Comparison of ENCODE assay signal across 8 cellular contexts in genomic region chr9:121278535-121279169, GRCh38. TPM values are rescaled to one million over a fixed set of nuclear protein-coding genes. Genes with fewer than 3 reads are reported as not detected.
DNase-seq lines count a peak whose midpoint lies in the region; ATAC-seq and TF ChIP-seq lines count a peak whose summit lies in the region.

No MANE protein-coding gene starts in this region.

- H3K27me3 ChIP-seq in OCI-LY3 (ENCODE audit: low read depth, low read length) (0 out of 2 replicates have a peak, but pooled peaks cover 4% of the 10 kb centered on the region), ascending aorta (no peaks in the 10 kb centered on the region), rectal smooth muscle tissue (ENCODE audit: control insufficient read depth, insufficient read depth, low read length) (no peaks in the 10 kb centered on the region)

- DNase-seq in EH (ENCODE audit: low read depth), result peak; percentile 100
- DNase-seq in ascending aorta (ENCODE audit: low spot score in 2 of 2), result peak in 1 of 2 donors; percentile 92
- DNase-seq in left ventricle myocardium superior, result peak; percentile 68
- no peak for DNase-seq in DMS114 treated with DMSO at 0.1 percent for 48 hours (lab: John Stamatoyannopoulos, UW; ENCODE audit: unreplicated experiment)
- no peak for DNase-seq in DMS79 (lab: John Stamatoyannopoulos, UW)

- ATAC-seq in HG02884 (IDR thresholded peaks at IDR 0.05; ENCODE audit: unreplicated experiment) (peak; percentile 71), left ventricle myocardium superior (peak; percentile 59)

- H3K4me2 ChIP-seq in OCI-LY3 (ENCODE audit: low read length), result peak overlapping the region; percentile 47

- H3K79me2 ChIP-seq in OCI-LY3 (ENCODE audit: low read length), result no peaks in the 10 kb centered on the region

- TF ChIP-seq CTCF in OCI-LY3 (IDR thresholded peaks at IDR 0.05; ENCODE audit: low read depth, low read length), result peak; percentile 83
- peak; percentile 74 to 89 (median 84) for TF ChIP-seq CTCF in ascending aorta (IDR thresholded peaks at IDR 0.05)

- H3K36me3 ChIP-seq in OCI-LY3 (replicated peaks; ENCODE audit: low read depth, low read length), result no peaks in the 10 kb centered on the region
- H3K36me3 ChIP-seq in ascending aorta, result no peaks in the 10 kb centered on the region
- H3K36me3 ChIP-seq in rectal smooth muscle tissue (ENCODE audit: control insufficient read depth, insufficient read depth, low read length), result no peaks in the 10 kb centered on the region

- H3K4me3 ChIP-seq in OCI-LY3 (ENCODE audit: low read length) (peak overlapping the region; percentile 21; the same call in 1 of the 2 replicates), ascending aorta (peak overlapping the region in 1 of 2 donors; percentile 21), rectal smooth muscle tissue (ENCODE audit: low read length) (peak overlapping the region; percentile 11)

- no peak overlapping the region for H3K27ac ChIP-seq in OCI-LY3 (ENCODE audit: low read length)
- peak overlapping the region; percentile 98 to 99 for H3K27ac ChIP-seq in ascending aorta
- peak overlapping the region; percentile 100 for H3K27ac ChIP-seq in rectal smooth muscle tissue (ENCODE audit: low read depth, low read length)

- no peak overlapping the region for H3K9ac ChIP-seq in OCI-LY3 (ENCODE audit: low read length)
- no peak overlapping the region for H3K9ac ChIP-seq in rectal smooth muscle tissue (ENCODE audit: low read length)

- H3K9me3 ChIP-seq in OCI-LY3 (ENCODE audit: insufficient read depth, low read length) (no peaks in the 10 kb centered on the region), ascending aorta (no peaks in the 10 kb centered on the region)

- peaks cover 19% of the 10 kb centered on the region for H3K4me1 ChIP-seq in OCI-LY3 (ENCODE audit: low read length)
- peaks cover 74 to 96% of the 10 kb centered on the region in 2 donors for H3K4me1 ChIP-seq in ascending aorta
- peaks cover 79% of the 10 kb centered on the region for H3K4me1 ChIP-seq in rectal smooth muscle tissue (ENCODE audit: control insufficient read depth, insufficient read depth, low read length)

- peak overlapping the region; percentile 33; the same call in 1 of the 2 replicates for H2AFZ ChIP-seq in OCI-LY3 (ENCODE audit: low read depth, low read length)

- intact Hi-C loops in ascending aorta (cut with DNase I), result loop anchor here (2.0 to 10.0 kb wide), 2 partner anchors 20 to 204 kb away; partner anchors contain the start of gene CNTRL
- intact Hi-C loops in left ventricle myocardium superior (cut with micrococcal nuclease), result loop anchor here (5.0 kb wide), 1 partner anchor 99 kb away; no protein-coding TSS in a partner anchor

- no peaks in the 10 kb centered on the region for H4K20me1 ChIP-seq in OCI-LY3 (ENCODE audit: insufficient read depth, low read length)

RNA-seq across cellular contexts. Expression of gene GSN, which starts 10.7 kb away (rescaled TPM):
- total RNA-seq in ascending aorta, result 3,012 TPM
- 717 TPM for total RNA-seq in left ventricle myocardium superior

Comparison
In these comparisons a context has a peak if more than half of its experiments do, and no peak if none do; other contexts are left out.
1. DNase-seq: peak in EH (single experiment) and left ventricle myocardium superior (single experiment); none in DMS114 treated with DMSO at 0.1 percent for 48 hours (single experiment) and DMS79 (single experiment).